In the genomic region with DNA sequence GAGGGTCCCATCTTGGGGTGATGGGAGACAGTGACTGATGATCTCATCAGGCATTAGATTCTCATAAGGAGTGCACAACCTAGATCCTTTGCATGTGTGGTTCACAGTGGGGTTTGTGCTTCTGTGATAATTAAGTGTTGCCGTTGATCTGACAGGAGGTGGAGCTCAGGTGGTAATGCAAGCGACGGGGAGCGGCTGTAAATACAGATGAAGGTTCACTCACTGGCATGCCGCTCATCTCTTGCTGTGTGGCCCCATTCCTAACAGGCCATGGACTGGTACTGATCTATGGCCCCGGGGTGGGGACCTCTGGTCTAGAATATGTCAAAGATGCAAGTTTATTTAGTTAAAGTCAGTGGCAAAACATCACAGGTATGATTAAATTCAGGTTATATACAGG, we compare ENCODE assay signal across 17 cellular contexts.
"Had no signal": no experiment of that assay in that cellular context is flagged by ENCODE, and none has a peak within 500 bp of the region (broad histone marks: within the 10 kb centered on the region; RNA-seq: fewer than 3 reads in every experiment).

No MANE protein-coding gene starts in this region.

- H3K9me3 ChIP-seq: body of pancreas, pancreas, uterus had no signal

- H3K4me1 ChIP-seq: uterus had no signal

- H3K36me3 ChIP-seq: pancreas, uterus had no signal

- H3K27me3 ChIP-seq: body of pancreas, pancreas, uterus had no signal

- H3K4me3 ChIP-seq: body of pancreas, pancreas, uterus had no signal

- ATAC-seq: activated naive CD4-positive, alpha-beta T cell treated with anti-CD3 and anti-CD28 coated beads, Interleukin-2, amount 50 U/mL, for 72 hours; activated T-cell treated with anti-CD3 and anti-CD28 coated beads, Interleukin-2, amount 50 U/mL, for 72 hours; body of pancreas; left cardiac atrium; naive thymus-derived CD8-positive, alpha-beta T cell; stimulated activated memory B cell treated with anti-CD40 and anti-IgM and Interleukin-4, amounts not matched to agents 10 μg/mL and 1 μg/mL and 100 μg/mL, for 72 hours had no signal

- DNase-seq: activated CD4-positive, alpha-beta T cell treated with anti-CD3 and anti-CD28 coated beads, Interleukin-2, amount 10 ng/mL, durations not matched to agents 7 days and 5 days; activated CD4-positive, CD25-positive, alpha-beta regulatory T cell; activated CD8-positive, alpha-beta memory T cell treated with anti-CD3 and anti-CD28 coated beads, Interleukin-2, amount 50 U/mL, for 48 hours; activated gamma-delta T cell; activated T-cell treated with anti-CD3 and anti-CD28 coated beads, Interleukin-2, amount 50 U/mL, for 72 hours; amygdala; cortex of kidney; effector CD4-positive, alpha-beta T cell; foreskin fibroblast; glutamatergic neuron; left cardiac atrium; naive thymus-derived CD8-positive, alpha-beta T cell; pancreas; uterus had no signal

- H3K27ac ChIP-seq: body of pancreas, pancreas, uterus had no signal
